Comparison of ENCODE assay signal across 8 cellular contexts in the genomic region with DNA sequence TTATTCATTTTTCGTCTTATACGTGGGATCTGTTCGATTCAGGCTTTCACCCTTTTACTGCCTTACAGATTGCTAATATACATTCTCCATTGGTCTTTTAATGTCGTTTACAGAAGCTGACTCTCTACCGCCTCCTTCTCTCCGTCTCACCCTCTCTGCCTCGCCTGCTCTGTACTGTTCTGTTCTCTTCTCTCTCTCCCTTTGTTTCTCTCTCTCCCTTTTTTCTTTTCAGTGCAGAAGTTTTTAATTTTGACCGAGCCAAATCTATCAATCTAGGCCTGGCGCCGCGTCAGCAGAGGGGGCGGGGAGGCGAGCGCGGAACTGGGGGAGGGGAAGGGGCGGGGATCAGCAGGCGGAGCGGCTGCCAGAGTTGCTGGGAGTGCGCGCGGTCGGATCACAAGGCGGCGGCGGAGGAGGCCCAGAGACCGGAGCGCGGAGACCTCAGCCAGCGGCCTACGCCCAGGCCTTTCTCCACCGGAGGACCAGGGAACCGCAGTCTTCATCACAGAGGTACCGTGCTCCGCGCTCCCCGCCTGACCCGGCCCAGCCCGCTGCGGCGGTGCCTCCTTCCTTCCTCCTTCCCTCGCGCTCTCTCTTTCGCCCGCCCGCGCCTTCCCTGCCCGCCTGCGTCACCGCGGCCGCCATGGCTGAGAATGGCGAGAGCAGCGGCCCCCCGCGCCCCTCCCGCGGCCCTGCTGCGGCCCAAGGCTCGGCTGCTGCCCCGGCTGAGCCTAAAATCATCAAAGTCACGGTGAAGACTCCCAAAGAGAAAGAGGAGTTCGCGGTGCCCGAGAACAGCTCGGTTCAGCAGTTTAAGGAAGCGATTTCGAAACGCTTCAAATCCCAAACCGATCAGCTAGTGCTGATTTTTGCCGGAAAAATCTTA. TPM values are rescaled to one million over a fixed set of nuclear protein-coding genes. Genes with fewer than 3 reads are reported as not detected.
DNase-seq lines count a peak whose midpoint lies in the region; ATAC-seq and TF ChIP-seq lines count a peak whose summit lies in the region.

Gene UBQLN2 (plus strand): TSS at position 397 of the 886 bp plus-strand sequence. CDS start 247 bp downstream, at position 644.

- H3K9me3 ChIP-seq in heart right ventricle (no peaks in the 10 kb centered on the region), prostate gland (no peaks in the 10 kb centered on the region)

- CTCF ChIA-PET in T-cell (lab: Charles Lee) = interaction anchor here in 1 of 2 donors (1.6 kb wide), 1 partner anchor 163 kb away, joined by 6 read pairs; no protein-coding TSS in a partner anchor

- peaks cover 0 to 22% (median 0%) of the 10 kb centered on the region in 7 donors for H3K27me3 ChIP-seq in heart right ventricle
- no peaks in the 10 kb centered on the region for H3K27me3 ChIP-seq in prostate gland (replicated peaks; ENCODE audit: insufficient read depth)

- H3K4me1 ChIP-seq in heart right ventricle (peaks cover 0 to 46% (median 20%) of the 10 kb centered on the region in 9 donors), prostate gland (replicated peaks) (no peaks in the 10 kb centered on the region)

- H3K9me3 Mint-ChIP-seq in T-cell = no peaks in the 10 kb centered on the region

- H3K4me1 Mint-ChIP-seq in T-cell = peaks cover 8 to 17% (median 15%) of the 10 kb centered on the region in 3 donors

- H3K27me3 Mint-ChIP-seq in T-cell = no peaks in the 10 kb centered on the region

- no peak for TF ChIP-seq CTCF in GM10266 (IDR thresholded peaks at IDR 0.05; ENCODE audit: control insufficient read depth, insufficient read depth, low read depth, missing control alignments)
- TF ChIP-seq CTCF in heart right ventricle (IDR thresholded peaks at IDR 0.05) = peak in 3 of 9 donors; percentile 36 to 42 (median 41)
- TF ChIP-seq CTCF in prostate gland (IDR thresholded peaks at IDR 0.05) = no peak

- WGBS in adipose tissue, 3 donors = 1 to 20% (median 1%) methylated on average over 48 to 69 of the region's 70 CpGs
- WGBS in heart right ventricle, 2 donors = 0 to 1% methylated on average over 51 to 65 of the region's 70 CpGs
- WGBS in prostate gland = 1% methylated on average over 37 of the region's 70 CpGs

- peak; percentile 74 for ATAC-seq in HG02610 (IDR thresholded peaks at IDR 0.05; ENCODE audit: unreplicated experiment)
- peak; percentile 81 to 83 (median 82) for ATAC-seq in T-cell (replicated peaks in 1 of 4)
- peak; percentile 95 to 99 (median 97) for ATAC-seq in heart right ventricle

- H3K27ac ChIP-seq in adipose tissue (ENCODE audit: low read depth, low read length) = peak within 1 kb of the TSS; percentile 81
- peak within 1 kb of the TSS; percentile 93 to 98 (median 96) for H3K27ac ChIP-seq in heart right ventricle
- H3K27ac ChIP-seq in prostate gland = peak within 1 kb of the TSS; percentile 91 to 96

- peak within 1 kb of the TSS; percentile 57 to 78 (median 72) for H3K4me3 ChIP-seq in heart right ventricle
- H3K4me3 ChIP-seq in prostate gland = peak within 1 kb of the TSS; percentile 50 to 52

- POLR2A ChIA-PET in T-cell (lab: Charles Lee) = interaction anchor here in 1 of 2 donors (0.6 kb wide), 1 partner anchor 1031 kb away, joined by 3 read pairs; no protein-coding TSS in a partner anchor

- H3K36me3 Mint-ChIP-seq in T-cell = peaks cover 7% of the 10 kb centered on the region

- DNase-seq in GM10266 (ENCODE audit: extremely low spot score) (peak; percentile 38), NCI-H1105 treated with DMSO at 0.1 percent for 48 hours (lab: John Stamatoyannopoulos, UW) (peak; percentile 84), T-cell (peak; percentile 52 to 80 (median 71)), heart right ventricle (peak; percentile 81 to 84), prostate gland (ENCODE audit: low spot score) (peak; percentile 79), ureter (ENCODE audit: low spot score) (peak; percentile 84)

- intact Hi-C loops in heart right ventricle (cut with DNase I) = loop anchor here in 2 of 10 donors (5.0 to 10.0 kb wide), 2 partner anchors 161 to 164 kb away; partner anchors contain the start of gene NBDY (in 2 of the 2)
- intact Hi-C loops in prostate gland (cut with DNase I) = loop anchor here (10.0 kb wide), 2 partner anchors 329 to 1031 kb away; partner anchors contain the start of genes KLF8 and ZXDB

- H3K36me3 ChIP-seq in heart right ventricle (no peaks in the 10 kb centered on the region), prostate gland (no peaks in the 10 kb centered on the region)

- peak within 1 kb of the TSS; percentile 96 to 99 for H3K27ac Mint-ChIP-seq in T-cell

- H3K4me3 Mint-ChIP-seq in T-cell = peak within 1 kb of the TSS; percentile 88 to 96 (median 88)

- TF ChIP-seq POLR2A in prostate gland (IDR thresholded peaks at IDR 0.05) = peak; percentile 74

RNA-seq across cellular contexts. Expression of gene UBQLN2, which starts in this region (rescaled TPM):
- total RNA-seq in T-cell (10 to 100 TPM; 46.3 to 57.7 (median 53.7) TPM), heart right ventricle (10 to 100 TPM; 29.6 to 43.8 (median 36.1) TPM), prostate gland (10 to 100 TPM; 31.3 to 33.3 TPM), ureter (65.0 TPM)
- polyA plus RNA-seq in adipose tissue (10 to 100 TPM in 2 of 3 donors, 1 to 10 TPM in 1; 4.9 to 12.9 (median 12.5) TPM), heart right ventricle (10 to 100 TPM in 1 of 2 donors, 1 to 10 TPM in 1; 7.2 to 11.7 TPM)

Comparison
In these comparisons a context has a peak if more than half of its experiments do, and no peak if none do; other contexts are left out.
1. Peak in every context shown above with its lines: DNase-seq, ATAC-seq, H3K4me3 ChIP-seq and H3K27ac ChIP-seq.